In genomic region chr1:91559838-91560514, GRCh38 we compare ENCODE assay signal across 1 cellular context.
TF ChIP-seq lines count a peak whose summit lies in the region.

No MANE protein-coding gene starts in this region.

TF ChIP-seq in A549, 52 proteins besides CTCF, POLR2A, EP300 and RAD21 (continued from another document):
- no peak for TF ChIP-seq REST (IDR thresholded peaks at IDR 0.05)
- TF ChIP-seq MYC (IDR thresholded peaks at IDR 0.05; ENCODE audit: borderline replicate concordance, low read length): no peak
- no peak for TF ChIP-seq KDM5A (IDR thresholded peaks at IDR 0.05)
- TF ChIP-seq, protein P1, sequence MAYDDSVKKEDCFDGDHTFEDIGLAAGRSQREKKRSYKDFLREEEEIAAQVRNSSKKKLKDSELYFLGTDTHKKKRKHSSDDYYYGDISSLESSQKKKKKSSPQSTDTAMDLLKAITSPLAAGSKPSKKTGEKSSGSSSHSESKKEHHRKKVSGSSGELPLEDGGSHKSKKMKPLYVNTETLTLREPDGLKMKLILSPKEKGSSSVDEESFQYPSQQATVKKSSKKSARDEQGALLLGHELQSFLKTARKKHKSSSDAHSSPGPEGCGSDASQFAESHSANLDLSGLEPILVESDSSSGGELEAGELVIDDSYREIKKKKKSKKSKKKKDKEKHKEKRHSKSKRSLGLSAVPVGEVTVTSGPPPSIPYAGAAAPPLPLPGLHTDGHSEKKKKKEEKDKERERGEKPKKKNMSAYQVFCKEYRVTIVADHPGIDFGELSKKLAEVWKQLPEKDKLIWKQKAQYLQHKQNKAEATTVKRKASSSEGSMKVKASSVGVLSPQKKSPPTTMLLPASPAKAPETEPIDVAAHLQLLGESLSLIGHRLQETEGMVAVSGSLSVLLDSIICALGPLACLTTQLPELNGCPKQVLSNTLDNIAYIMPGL (CRISPR knock-in tag; IDR thresholded peaks at IDR 0.05; ENCODE audit: borderline replicate concordance): no peak
- TF ChIP-seq, protein P2, sequence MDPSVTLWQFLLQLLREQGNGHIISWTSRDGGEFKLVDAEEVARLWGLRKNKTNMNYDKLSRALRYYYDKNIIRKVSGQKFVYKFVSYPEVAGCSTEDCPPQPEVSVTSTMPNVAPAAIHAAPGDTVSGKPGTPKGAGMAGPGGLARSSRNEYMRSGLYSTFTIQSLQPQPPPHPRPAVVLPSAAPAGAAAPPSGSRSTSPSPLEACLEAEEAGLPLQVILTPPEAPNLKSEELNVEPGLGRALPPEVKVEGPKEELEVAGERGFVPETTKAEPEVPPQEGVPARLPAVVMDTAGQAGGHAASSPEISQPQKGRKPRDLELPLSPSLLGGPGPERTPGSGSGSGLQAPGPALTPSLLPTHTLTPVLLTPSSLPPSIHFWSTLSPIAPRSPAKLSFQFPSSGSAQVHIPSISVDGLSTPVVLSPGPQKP (IDR thresholded peaks at IDR 0.05; ENCODE audit: low read depth, low read length): no peak
- TF ChIP-seq CHD2 (IDR thresholded peaks at IDR 0.05; ENCODE audit: low read length, partially characterized antibody): no peak
- TF ChIP-seq JUN (IDR thresholded peaks at IDR 0.05): no peak
